ENCODE assay signal across 8 cellular contexts in the genomic region with DNA sequence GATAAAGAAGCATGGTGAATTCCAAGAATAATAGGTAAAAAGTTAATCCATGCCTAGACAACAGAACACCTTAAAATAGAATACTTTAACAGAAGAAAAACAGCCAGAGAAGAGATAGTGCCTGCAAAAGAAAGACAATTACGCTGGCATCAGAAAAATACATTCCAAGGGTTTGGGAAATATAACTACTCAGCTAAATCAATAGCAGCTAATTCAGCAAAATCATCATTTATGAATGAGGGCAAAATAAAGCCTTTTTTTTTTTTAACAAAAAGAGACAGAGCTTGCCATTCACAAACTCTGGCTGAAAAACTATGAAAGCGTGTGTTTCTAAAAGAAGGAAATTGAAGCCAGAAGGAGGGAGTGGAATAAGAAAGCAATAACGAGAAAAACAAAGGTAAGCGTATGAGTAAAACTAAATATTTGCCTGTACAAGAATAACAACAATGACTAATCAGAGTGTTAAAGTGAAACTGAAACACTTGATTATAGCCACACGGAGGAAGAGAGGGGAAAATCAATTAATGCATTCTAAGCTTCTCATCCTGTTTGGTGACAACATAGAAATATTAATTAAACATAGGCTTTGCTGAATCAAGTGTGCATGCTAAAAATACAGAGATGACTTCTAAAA.
DNase-seq lines count a peak whose midpoint lies in the region; ATAC-seq and TF ChIP-seq lines count a peak whose summit lies in the region.
"Had no signal": no experiment of that assay in that cellular context is flagged by ENCODE, and none has a peak within 500 bp of the region (broad histone marks: within the 10 kb centered on the region; RNA-seq: fewer than 3 reads in every experiment).

No MANE protein-coding gene starts in this region.

- peaks cover 10 to 19% of the 10 kb centered on the region in 2 donors for H3K4me1 ChIP-seq in naive thymus-derived CD4-positive, alpha-beta T cell (ENCODE audit: control insufficient read depth in 2 of 2, insufficient read depth in 2 of 2, low read length in 2 of 2)
- no peaks in the 10 kb centered on the region for H3K4me1 ChIP-seq in body of pancreas

- peak overlapping the region; percentile 30 for H3K4me3 ChIP-seq in naive thymus-derived CD4-positive, alpha-beta T cell (ENCODE audit: low read length)
- H3K4me3 ChIP-seq in body of pancreas = no peak overlapping the region

- 31 to 38% methylated on average over 5 of the region's 5 CpGs for WGBS in body of pancreas, 2 donors

- no peaks in the 10 kb centered on the region for H3K9me3 Mint-ChIP-seq in activated T-helper 17 cell treated with anti-CD3 and anti-CD28 coated beads, Interleukin-2, amount 50 U/mL, for 72 hours
- no peaks in the 10 kb centered on the region for H3K9me3 Mint-ChIP-seq in naive thymus-derived CD4-positive, alpha-beta T cell

- no peaks in the 10 kb centered on the region for H3K27me3 Mint-ChIP-seq in activated T-helper 17 cell treated with anti-CD3 and anti-CD28 coated beads, Interleukin-2, amount 50 U/mL, for 72 hours
- H3K27me3 Mint-ChIP-seq in naive thymus-derived CD4-positive, alpha-beta T cell = peaks cover 0 to 10% (median 0%) of the 10 kb centered on the region in 5 donors

- peak overlapping the region; percentile 69 for H3K4me3 Mint-ChIP-seq in activated T-helper 17 cell treated with anti-CD3 and anti-CD28 coated beads, Interleukin-2, amount 50 U/mL, for 72 hours
- H3K4me3 Mint-ChIP-seq in naive thymus-derived CD4-positive, alpha-beta T cell = peak overlapping the region in 9 of 10 donors; percentile 15 to 70 (median 61)

- TF ChIP-seq POLR2A in body of pancreas (IDR thresholded peaks at IDR 0.05) = no peak

- TF ChIP-seq CTCF in body of pancreas (IDR thresholded peaks at IDR 0.05) = no peak

- ATAC-seq in GM19043 (IDR thresholded peaks at IDR 0.05; ENCODE audit: low read depth, unreplicated experiment) (peak; percentile 83), HG03060 (IDR thresholded peaks at IDR 0.05; ENCODE audit: low read depth, unreplicated experiment) (peak; percentile 88), body of pancreas (no peak)
- peak; percentile 82 for ATAC-seq in activated T-helper 17 cell treated with anti-CD3 and anti-CD28 coated beads, Interleukin-2, amount 50 U/mL, for 72 hours (replicated peaks)
- ATAC-seq in naive thymus-derived CD4-positive, alpha-beta T cell = no peak

- H3K36me3 ChIP-seq in naive thymus-derived CD4-positive, alpha-beta T cell (ENCODE audit: control insufficient read depth in 2 of 3, insufficient read depth in 3 of 3, low read length in 3 of 3) = no peaks in the 10 kb centered on the region
- no peaks in the 10 kb centered on the region for H3K36me3 ChIP-seq in body of pancreas (replicated peaks in 1 of 2; ENCODE audit: insufficient read depth in 1 of 2, low read depth in 2 of 2)
- H3K36me3 ChIP-seq: neutrophil had no signal

- no peaks in the 10 kb centered on the region for H3K36me3 Mint-ChIP-seq in activated T-helper 17 cell treated with anti-CD3 and anti-CD28 coated beads, Interleukin-2, amount 50 U/mL, for 72 hours (ENCODE audit: low read depth)
- H3K36me3 Mint-ChIP-seq in naive thymus-derived CD4-positive, alpha-beta T cell = peaks cover 0 to 5% (median 0%) of the 10 kb centered on the region in 5 donors

- POLR2A ChIA-PET in naive thymus-derived CD4-positive, alpha-beta T cell (lab: Charles Lee) = interaction anchor here (0.8 kb wide), 1 partner anchor 118 kb away, joined by 4 read pairs; no protein-coding TSS in a partner anchor

- H3K27ac ChIP-seq in naive thymus-derived CD4-positive, alpha-beta T cell (ENCODE audit: low read depth, low read length) = no peak overlapping the region
- no peak overlapping the region for H3K27ac ChIP-seq in body of pancreas
- H3K27ac ChIP-seq: neutrophil had no signal

- H3K4me1 Mint-ChIP-seq in activated T-helper 17 cell treated with anti-CD3 and anti-CD28 coated beads, Interleukin-2, amount 50 U/mL, for 72 hours = peaks cover 44% of the 10 kb centered on the region
- H3K4me1 Mint-ChIP-seq in naive thymus-derived CD4-positive, alpha-beta T cell = peaks cover 24 to 55% (median 41%) of the 10 kb centered on the region in 7 donors

- CTCF ChIA-PET in naive thymus-derived CD4-positive, alpha-beta T cell (lab: Charles Lee) = interaction anchor here (1.2 kb wide), 1 partner anchor 9 kb away, joined by 4 read pairs; no protein-coding TSS in a partner anchor

- intact Hi-C loops in naive thymus-derived CD4-positive, alpha-beta T cell (cut with micrococcal nuclease) = loop anchor here (2.0 to 5.0 kb wide), 4 partner anchors 42 to 1177 kb away; a partner anchor contains a TSS
- intact Hi-C loops in body of pancreas (cut with DNase I) = no loop called here

- no peaks in the 10 kb centered on the region for H3K9me3 ChIP-seq in naive thymus-derived CD4-positive, alpha-beta T cell (ENCODE audit: control insufficient read depth in 2 of 3, low read length in 3 of 3)
- H3K9me3 ChIP-seq in body of pancreas = no peaks in the 10 kb centered on the region
- H3K9me3 ChIP-seq: neutrophil had no signal

- DNase-seq in naive thymus-derived CD4-positive, alpha-beta T cell = no peak
- DNase-seq in COR-L47 (lab: John Stamatoyannopoulos, UW) = no peak
- DNase-seq in body of pancreas = no peak
- DNase-seq in kidney glomerular epithelial cell (lab: John Stamatoyannopoulos, UW) = no peak

- H3K27ac Mint-ChIP-seq in activated T-helper 17 cell treated with anti-CD3 and anti-CD28 coated beads, Interleukin-2, amount 50 U/mL, for 72 hours = peak overlapping the region; percentile 92
- H3K27ac Mint-ChIP-seq in naive thymus-derived CD4-positive, alpha-beta T cell = peak overlapping the region in 5 of 9 donors; percentile 13 to 75 (median 20)

- no peaks in the 10 kb centered on the region for H3K27me3 ChIP-seq in naive thymus-derived CD4-positive, alpha-beta T cell (ENCODE audit: control insufficient read depth in 2 of 2, insufficient read depth in 2 of 2, low read length in 2 of 2)
- no peaks in the 10 kb centered on the region for H3K27me3 ChIP-seq in body of pancreas
- H3K27me3 ChIP-seq: neutrophil had no signal

Comparison
In these comparisons a context has a peak if more than half of its experiments do, and no peak if none do; other contexts are left out.
1. ATAC-seq: peak in GM19043 (single experiment), HG03060 (single experiment) and activated T-helper 17 cell treated with anti-CD3 and anti-CD28 coated beads, Interleukin-2, amount 50 U/mL, for 72 hours (single experiment); none in naive thymus-derived CD4-positive, alpha-beta T cell (single experiment) and body of pancreas (single experiment).